ENCODE assay signal across 31 cellular contexts in genomic region chr5:59905217-59905616, GRCh38.
"Had no signal": no experiment of that assay in that cellular context is flagged by ENCODE, and none has a peak within 500 bp of the region (broad histone marks: within the 10 kb centered on the region; RNA-seq: fewer than 3 reads in every experiment).

No MANE protein-coding gene starts in this region.

- H3K27ac ChIP-seq: left lung, neural progenitor cell, neutrophil, parathyroid adenoma, skin epidermis, suprapubic skin, thoracic aorta, tibial artery, upper lobe of right lung had no signal

- FAIRE-seq: kidney, urothelium cell line had no signal

- H3K9ac ChIP-seq: neural progenitor cell, parathyroid adenoma had no signal

- H3K27ac Mint-ChIP-seq: immature natural killer cell; mesothelial cell of epicardium; naive B cell; natural killer cell; nephron progenitor cell; neural progenitor cell; stimulated activated effector memory CD8-positive, alpha-beta T cell treated with anti-CD3 and anti-CD28 coated beads, Interleukin-12 subunit alpha, Interleukin-12 subunit beta, amount 100 ng/mL, for 72 hours; stimulated activated naive CD8-positive, alpha-beta T cell treated with anti-CD3 and anti-CD28 coated beads, Interleukin-15, Interleukin-2, amounts not matched to agents 100 ng/mL and 50 ng/mL, for 24 hours had no signal

- H3K4me3 ChIP-seq: left lung, lung, neural progenitor cell, skin epidermis, suprapubic skin, thoracic aorta, tibial artery, upper lobe of right lung had no signal

- H3K36me3 Mint-ChIP-seq: immature natural killer cell; mesothelial cell of epicardium; naive B cell; natural killer cell; neural progenitor cell; stimulated activated effector memory CD8-positive, alpha-beta T cell treated with anti-CD3 and anti-CD28 coated beads, Interleukin-12 subunit alpha, Interleukin-12 subunit beta, amount 100 ng/mL, for 72 hours had no signal

- H3K9me3 ChIP-seq: left lung, neutrophil, suprapubic skin, thoracic aorta, tibial artery, upper lobe of right lung had no signal

- ATAC-seq: left colon; left lung; natural killer cell; right cardiac atrium; sciatic nerve; stimulated activated effector memory CD8-positive, alpha-beta T cell treated with anti-CD3 and anti-CD28 coated beads, Interleukin-12 subunit alpha, Interleukin-12 subunit beta, amount 100 ng/mL, for 72 hours; upper lobe of right lung had no signal

- H3K9me3 Mint-ChIP-seq: nephron progenitor cell, neural progenitor cell had no signal

- DNase-seq: hippocampal formation; immature natural killer cell; kidney; left colon; left lung; mesendoderm; naive B cell; natural killer cell; nephron progenitor cell; occipital lobe; right cardiac atrium; stimulated activated CD4-positive, alpha-beta T cell treated with anti-CD3 and anti-CD28 coated beads, Interleukin-12 subunit alpha, Interleukin-12 subunit beta, amount 100 ng/mL, for 4 hours; stimulated activated CD4-positive, alpha-beta T cell treated with anti-CD3 and anti-CD28 coated beads, Interleukin-15, amount 100 ng/mL, for 24 hours; stimulated activated CD4-positive, alpha-beta T cell treated with anti-CD3 and anti-CD28 coated beads, Interleukin-2, amount 100 ng/mL, for 24 hours; stimulated activated CD4-positive, alpha-beta T cell treated with anti-CD3 and anti-CD28 coated beads, Interleukin-4, amount 100 ng/mL, for 1 hour; stimulated activated naive CD4-positive, alpha-beta T cell; tibial artery; trophoblast cell; upper lobe of right lung had no signal

- H2AFZ ChIP-seq: neural progenitor cell, parathyroid adenoma had no signal

- H3K4me1 ChIP-seq: left lung, neural progenitor cell, parathyroid adenoma, suprapubic skin, tibial artery, upper lobe of right lung had no signal

- H3K36me3 ChIP-seq: left lung, neural progenitor cell, neutrophil, suprapubic skin, thoracic aorta, tibial artery, upper lobe of right lung had no signal

- H3K4me1 Mint-ChIP-seq: immature natural killer cell; naive B cell; natural killer cell; nephron progenitor cell; neural progenitor cell; stimulated activated effector memory CD8-positive, alpha-beta T cell treated with anti-CD3 and anti-CD28 coated beads, Interleukin-12 subunit alpha, Interleukin-12 subunit beta, amount 100 ng/mL, for 72 hours had no signal

- H3K79me2 ChIP-seq: parathyroid adenoma had no signal

- H3K27me3 Mint-ChIP-seq: stimulated activated naive CD8-positive, alpha-beta T cell treated with anti-CD3 and anti-CD28 coated beads, Interleukin-15, Interleukin-2, amounts not matched to agents 100 ng/mL and 50 ng/mL, for 24 hours had no signal

- H3K4me2 ChIP-seq: neural progenitor cell had no signal

- H3K4me3 Mint-ChIP-seq: immature natural killer cell; mesothelial cell of epicardium; naive B cell; natural killer cell; nephron progenitor cell; neural progenitor cell; stimulated activated effector memory CD8-positive, alpha-beta T cell treated with anti-CD3 and anti-CD28 coated beads, Interleukin-12 subunit alpha, Interleukin-12 subunit beta, amount 100 ng/mL, for 72 hours; stimulated activated naive CD8-positive, alpha-beta T cell treated with anti-CD3 and anti-CD28 coated beads, Interleukin-15, Interleukin-2, amounts not matched to agents 100 ng/mL and 50 ng/mL, for 24 hours had no signal

- H3K27me3 ChIP-seq: left lung, neural progenitor cell, neutrophil, suprapubic skin, tibial artery, upper lobe of right lung had no signal
